8 cellular contexts compared by ENCODE assay signal in genomic region chr14:24146978-24147760, GRCh38. TPM values are rescaled to one million over a fixed set of nuclear protein-coding genes. Genes with fewer than 3 reads are reported as not detected.
DNase-seq lines count a peak whose midpoint lies in the region; ATAC-seq and TF ChIP-seq lines count a peak whose summit lies in the region.

RNF31 (plus strand) TSS chr14:24147498; CDS start chr14:24147699, 201 bp downstream.

- H3K36me3 Mint-ChIP-seq in chondrocyte (ENCODE audit: low read depth), result peaks cover 13% of the 10 kb centered on the region

- H3K4me1 Mint-ChIP-seq in chondrocyte (ENCODE audit: low read depth), result peaks cover 31% of the 10 kb centered on the region

- no peaks in the 10 kb centered on the region for H3K9me3 Mint-ChIP-seq in chondrocyte (ENCODE audit: low read depth)

- peak within 1 kb of the TSS; percentile 98 for H3K4me3 Mint-ChIP-seq in chondrocyte (ENCODE audit: unreplicated experiment)

- TF ChIP-seq POLR2A in GM19193 (IDR thresholded peaks at IDR 0.05; ENCODE audit: extremely low read depth, insufficient read depth, insufficient read length), result peak; percentile 70

- H3K27ac Mint-ChIP-seq in chondrocyte (ENCODE audit: unreplicated experiment), result peak within 1 kb of the TSS; percentile 97

- no peak for TF ChIP-seq CTCF in chondrocyte (IDR thresholded peaks at IDR 0.05)

- H3K27me3 Mint-ChIP-seq in chondrocyte (ENCODE audit: low read depth), result no peaks in the 10 kb centered on the region

- peak; percentile 83 for ATAC-seq in HG03439 (IDR thresholded peaks at IDR 0.05; ENCODE audit: unreplicated experiment)

- DNase-seq in AML-193 (lab: John Stamatoyannopoulos, UW) (peak; percentile 97), NCI-H510A treated with DMSO at 0.1 percent for 48 hours (lab: John Stamatoyannopoulos, UW) (peak; percentile 98), chondrocyte (ENCODE audit: low spot score) (peak; percentile 99), kidney tubule cell (ENCODE audit: low spot score) (peak; percentile 98)
- peak; percentile 97 to 98 for DNase-seq in activated CD4-positive, alpha-beta T cell treated with anti-CD3 and anti-CD28 coated beads for 24 hours (ENCODE audit: low read depth in 2 of 2)
- peak; percentile 92 to 98 (median 95) for DNase-seq in stimulated activated CD4-positive, alpha-beta T cell treated with anti-CD3 and anti-CD28 coated beads, Interleukin-1b, Interleukin-23, amount 100 ng/mL, for 24 hours (ENCODE audit: low read depth in 4 of 4, low spot score in 1 of 4)

RNA-seq across cellular contexts. Expression of gene RNF31, which starts in this region (rescaled TPM):
- total RNA-seq in chondrocyte, result 38.8 to 50.6 TPM (median 45.8 TPM) in 3 replicates

Comparison
In these comparisons a context has a peak if more than half of its experiments do, and no peak if none do; other contexts are left out.
1. Peak in every context shown above with its lines: DNase-seq and ATAC-seq.